In the genomic region with DNA sequence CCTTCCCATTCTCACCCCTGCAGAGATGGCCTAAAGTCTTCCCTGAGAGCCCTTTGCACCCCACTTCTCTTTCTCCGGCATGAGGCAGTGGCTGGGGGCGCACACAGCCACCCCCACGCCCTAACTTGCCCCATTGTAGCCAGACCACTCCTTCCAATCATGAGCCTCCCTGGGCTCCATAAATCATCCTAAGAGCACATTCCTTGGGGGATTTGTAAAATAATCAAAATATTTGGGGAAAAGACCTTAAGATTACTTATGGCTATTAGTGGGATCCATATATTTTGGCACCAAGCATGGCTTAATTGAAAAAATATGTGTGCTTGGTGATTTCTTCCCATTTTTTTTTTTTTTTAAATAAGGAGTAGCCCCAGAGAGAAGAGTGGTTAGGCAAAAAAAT, we compare ENCODE assay signal across 23 cellular contexts. TPM values are rescaled to one million over a fixed set of nuclear protein-coding genes. Genes with fewer than 3 reads are reported as not detected.
DNase-seq lines count a peak whose midpoint lies in the region; ATAC-seq, FAIRE-seq and TF ChIP-seq lines count a peak whose summit lies in the region.
"Had no signal": no experiment of that assay in that cellular context is flagged by ENCODE, and none has a peak within 500 bp of the region (broad histone marks: within the 10 kb centered on the region; RNA-seq: fewer than 3 reads in every experiment).

No MANE protein-coding gene starts in this region.

- H2BK12ac ChIP-seq in H1 (ENCODE audit: low read depth, low read length), result no peak overlapping the region

- H2AK5ac ChIP-seq in IMR-90 (ENCODE audit: low read depth, low read length), result peak overlapping the region; percentile 96
- H2AK5ac ChIP-seq in H1 (ENCODE audit: low read depth, low read length), result no peak overlapping the region

- H2BK15ac ChIP-seq in IMR-90 (ENCODE audit: low read depth, low read length) (peak overlapping the region; percentile 99; the same call in 2 of the 3 replicates), H1 (ENCODE audit: low read length) (no peak overlapping the region)

- H3K4me3 ChIP-seq in A549 (no peak overlapping the region), IMR-90 (ENCODE audit: insufficient read depth, low read depth, low read length) (no peak overlapping the region), H1 (ENCODE audit: extremely low read depth in 1 of 4, insufficient read depth in 2 of 4, low read depth in 3 of 4, low read length in 4 of 4) (no peak overlapping the region)
- H3K4me3 ChIP-seq: esophagus squamous epithelium, heart right ventricle, mucosa of descending colon, ovary had no signal

- peak overlapping the region; percentile 81 for H3K27ac Mint-ChIP-seq in osteocyte (ENCODE audit: unreplicated experiment)
- H3K27ac Mint-ChIP-seq: CD4-positive, CD25-positive, alpha-beta regulatory T cell; T-helper 2 cell treated with Interferon-gamma antibody and Interleukin-4, amounts not matched to agents 5 μg/mL and 100 μg/mL, for 36 hours had no signal

- peak overlapping the region; percentile 71 for H4K91ac ChIP-seq in IMR-90 (ENCODE audit: insufficient read depth, low read depth, low read length)
- no peak overlapping the region for H4K91ac ChIP-seq in H1 (replicated peaks; ENCODE audit: insufficient read length, low read length)

- H3K9ac ChIP-seq in IMR-90 (ENCODE audit: low read depth, low read length) (peak overlapping the region; percentile 34), H1 (replicated peaks in 1 of 4; ENCODE audit: extremely low read depth in 1 of 4, low read depth in 3 of 4, low read length in 3 of 4) (no peak overlapping the region)

- H3K56ac ChIP-seq in IMR-90 (ENCODE audit: extremely low read depth, insufficient read depth, low read length), result peak overlapping the region; percentile 68; the same call in 1 of the 2 replicates
- no peak overlapping the region for H3K56ac ChIP-seq in H1 (replicated peaks; ENCODE audit: insufficient read length, low read depth, low read length)

- H3K9me3 ChIP-seq in A549, result no peaks in the 10 kb centered on the region
- H3K9me3 ChIP-seq in IMR-90 (ENCODE audit: control insufficient read depth, insufficient read depth, low read length), result no peaks in the 10 kb centered on the region
- H3K9me3 ChIP-seq in H1 (ENCODE audit: insufficient read depth in 2 of 2, low read depth in 1 of 2, low read length in 1 of 2), result no peaks in the 10 kb centered on the region
- H3K9me3 ChIP-seq: esophagus squamous epithelium, heart right ventricle, mucosa of descending colon, ovary had no signal

- H4K20me1 ChIP-seq in IMR-90 (ENCODE audit: insufficient read depth, low read length), result peaks cover 3% of the 10 kb centered on the region; the same call in 1 of the 2 replicates
- no peaks in the 10 kb centered on the region for H4K20me1 ChIP-seq in H1 (replicated peaks in 1 of 2; ENCODE audit: control insufficient read depth in 1 of 2, insufficient read depth in 2 of 2, low read length in 2 of 2)

- no peak for DNase-seq in A549 (ENCODE audit: low read depth in 1 of 2, low spot score in 1 of 2)
- DNase-seq in IMR-90, result no peak
- no peak for DNase-seq in H1 (ENCODE audit: low read depth in 1 of 2, low spot score in 2 of 2)
- no peak for DNase-seq in osteocyte (ENCODE audit: extremely low spot score, unreplicated experiment)
- no peak for DNase-seq in foreskin melanocyte
- DNase-seq in G401 (ENCODE audit: low spot score), result no peak
- no peak for DNase-seq in amygdala (lab: John Stamatoyannopoulos, UW)
- no peak for DNase-seq in occipital lobe (lab: John Stamatoyannopoulos, UW)
- DNase-seq: activated CD4-positive, alpha-beta T cell treated with anti-CD3 and anti-CD28 coated beads for 1 hour; activated effector memory CD4-positive, alpha-beta T cell treated with anti-CD3 and anti-CD28 coated beads, Interleukin-2, amount 50 U/mL, for 16 hours; CD4-positive, CD25-positive, alpha-beta regulatory T cell; DND-41; esophagus squamous epithelium; heart right ventricle; kidney; mucosa of descending colon; NCI-H1436 treated with DMSO at 0.1 percent for 48 hours; NCI-H446 treated with DMSO at 0.1 percent for 48 hours; SIG-M5; stimulated activated CD4-positive, alpha-beta T cell treated with anti-CD3 and anti-CD28 coated beads, Interleukin-4, amount 100 ng/mL, for 24 hours; stimulated activated CD8-positive, alpha-beta memory T cell treated with anti-CD3 and anti-CD28 coated beads, Interleukin-4, amount 100 ng/mL, for 48 hours had no signal

- H3K4me1 ChIP-seq in A549 (peaks cover 92% of the 10 kb centered on the region), IMR-90 (ENCODE audit: control insufficient read depth, insufficient read depth, low read length) (peaks cover 65% of the 10 kb centered on the region), H1 (replicated peaks in 1 of 4; ENCODE audit: control insufficient read depth in 3 of 4, insufficient read depth in 4 of 4, low read length in 3 of 4) (peaks cover 10 to 54% (median 20%) of the 10 kb centered on the region in 4 experiments)

- H3K4me2 ChIP-seq in A549 (peak overlapping the region; percentile 66), IMR-90 (ENCODE audit: low read depth, low read length) (peak overlapping the region; percentile 61), H1 (ENCODE audit: insufficient read depth in 1 of 2, low read depth in 2 of 2, low read length in 2 of 2) (no peak overlapping the region)

- no peak overlapping the region for H3K4me3 Mint-ChIP-seq in osteocyte (ENCODE audit: unreplicated experiment)
- H3K4me3 Mint-ChIP-seq: CD4-positive, CD25-positive, alpha-beta regulatory T cell; T-helper 2 cell treated with Interferon-gamma antibody and Interleukin-4, amounts not matched to agents 5 μg/mL and 100 μg/mL, for 36 hours had no signal

- H3K36me3 Mint-ChIP-seq in osteocyte (ENCODE audit: unreplicated experiment), result peaks cover 3% of the 10 kb centered on the region
- H3K36me3 Mint-ChIP-seq: CD4-positive, CD25-positive, alpha-beta regulatory T cell had no signal

- FAIRE-seq in A549 (lab: Jason Lieb, UNC) (no peak), H1 (lab: Jason Lieb, UNC) (no peak)
- FAIRE-seq: kidney had no signal

- POLR2A ChIA-PET in A549 (lab: Yijun Ruan, JAX), result no interaction called here
- POLR2A ChIA-PET in IMR-90 (lab: Charles Lee; ENCODE audit: unreplicated experiment), result no interaction called here
- POLR2A ChIA-PET in H1 (lab: Charles Lee; ENCODE audit: partially characterized antibody), result no interaction called here

- peak overlapping the region; percentile 96 for H2BK120ac ChIP-seq in IMR-90 (ENCODE audit: low read depth, low read length)
- no peak overlapping the region for H2BK120ac ChIP-seq in H1 (replicated peaks; ENCODE audit: low read depth, low read length)

- H4K8ac ChIP-seq in IMR-90 (ENCODE audit: low read depth in 2 of 2, low read length in 2 of 2) (peak overlapping the region; percentile 41 to 77; a peak in 3 of 4 replicates), H1 (ENCODE audit: extremely low read depth, insufficient read depth, low read length) (peak overlapping the region; percentile 36; the same call in 1 of the 2 replicates)

- H3K27ac ChIP-seq in A549, result peak overlapping the region; percentile 71 to 87
- H3K27ac ChIP-seq in IMR-90 (ENCODE audit: insufficient read depth, low read length), result peak overlapping the region; percentile 94
- no peak overlapping the region for H3K27ac ChIP-seq in H1 (ENCODE audit: low read depth, low read length)

- TF ChIP-seq CTCF in A549 (IDR thresholded peaks at IDR 0.05) (no peak), IMR-90 (conservative IDR thresholded peaks at IDR 0.05; ENCODE audit: low read depth, low read length) (no peak), H1 (IDR thresholded peaks at IDR 0.05; ENCODE audit: control extremely low read depth in 1 of 3, insufficient read depth in 1 of 3, low read depth in 1 of 3, low read length in 3 of 3) (no peak), osteocyte (IDR thresholded peaks at IDR 0.05) (no peak)

- CTCF ChIA-PET in A549 (lab: Yijun Ruan, JAX) (interaction anchor here (0.9 to 42.9 kb wide), 6 partner anchors 11 to 104 kb away, joined by 3 to 779 read pairs (median 21); a partner anchor contains a TSS), IMR-90 (lab: Yijun Ruan, JAX) (no interaction called here), H1 (lab: Charles Lee; ENCODE audit: partially characterized antibody) (interaction anchor here (1.4 to 4.9 kb wide), 3 partner anchors 26 to 103 kb away, joined by 4 to 31 read pairs (median 9); no protein-coding TSS in a partner anchor)

- H2BK20ac ChIP-seq in IMR-90 (ENCODE audit: low read depth, low read length) (peak overlapping the region; percentile 86), H1 (ENCODE audit: low read length) (0 out of 2 replicates have a peak overlapping the region, but pooled peaks have one; percentile 4)

- H3K9me1 ChIP-seq in IMR-90 (ENCODE audit: insufficient read depth, low read length), result peaks cover 51% of the 10 kb centered on the region

- dilution Hi-C loops in IMR-90 (cut with HindIII; ENCODE audit: low sequenced_read_pairs, unreplicated experiment), result no loop called here

- H2AK9ac ChIP-seq in IMR-90 (replicated peaks; ENCODE audit: low read depth, low read length, poor library complexity), result peak overlapping the region; percentile 85

- no TSS peak for BruUV-seq in IMR-90 (replicated peaks; lab: Mats Ljungman, UMichigan)

- H3K23ac ChIP-seq in IMR-90 (ENCODE audit: low read depth, low read length) (peak overlapping the region; percentile 86), H1 (ENCODE audit: insufficient read length) (no peak overlapping the region)

- peak overlapping the region; percentile 52 for H2AFZ ChIP-seq in IMR-90 (replicated peaks; ENCODE audit: low read length, poor library complexity)
- H2AFZ ChIP-seq in H1 (ENCODE audit: low read length), result no peak overlapping the region

- H3K14ac ChIP-seq in IMR-90 (replicated peaks; ENCODE audit: low read depth, low read length) (peak overlapping the region; percentile 95), H1 (ENCODE audit: insufficient read length) (no peak overlapping the region)

- H3K9me3 Mint-ChIP-seq in osteocyte (ENCODE audit: unreplicated experiment), result no peaks in the 10 kb centered on the region
- H3K9me3 Mint-ChIP-seq: CD4-positive, CD25-positive, alpha-beta regulatory T cell; T-helper 2 cell treated with Interferon-gamma antibody and Interleukin-4, amounts not matched to agents 5 μg/mL and 100 μg/mL, for 36 hours had no signal

- H3K4me1 Mint-ChIP-seq in osteocyte (ENCODE audit: unreplicated experiment), result peaks cover 69% of the 10 kb centered on the region

- H2BK5ac ChIP-seq in IMR-90 (ENCODE audit: low read depth, low read length, poor library complexity, severe bottlenecking) (peak overlapping the region; percentile 79), H1 (ENCODE audit: low read depth, low read length) (0 out of 2 replicates have a peak overlapping the region, but pooled peaks have one; percentile 71)

- in situ Hi-C loops in IMR-90 (cut with MboI; ENCODE audit: low sequenced_read_pairs), result no loop called here
- in situ Hi-C loops in G401 (cut with HindIII; ENCODE audit: low sequenced_read_pairs), result no loop called here

- H4K5ac ChIP-seq in IMR-90 (ENCODE audit: low read depth, low read length) (peak overlapping the region; percentile 78), H1 (ENCODE audit: insufficient read length, low read depth, low read length) (no peak overlapping the region)

- no peaks in the 10 kb centered on the region for H3K79me2 ChIP-seq in H1 (ENCODE audit: control insufficient read depth in 1 of 2, insufficient read depth in 2 of 2, low read length in 2 of 2)

- intact Hi-C loops in IMR-90 (cut with micrococcal nuclease), result loop anchor here (2.0 to 5.0 kb wide), 2 partner anchors 15 to 46 kb away; a partner anchor contains a TSS

- H3K23me2 ChIP-seq in H1 (ENCODE audit: low read depth, low read length), result no peaks in the 10 kb centered on the region; the same call in 1 of the 2 replicates

- ATAC-seq in A549, result no peak
- ATAC-seq in IMR-90 (ENCODE audit: low read depth), result peak; percentile 6
- ATAC-seq: heart right ventricle, mucosa of descending colon had no signal

- no peak for TF ChIP-seq RAD21 in A549 (conservative IDR thresholded peaks at IDR 0.05 in 1 of 2, IDR thresholded peaks at IDR 0.05 in 1 of 2)
- no peak for TF ChIP-seq RAD21 in IMR-90 (IDR thresholded peaks at IDR 0.05; ENCODE audit: low read length)
- TF ChIP-seq RAD21 in H1 (IDR thresholded peaks at IDR 0.05 in 1 of 2, conservative IDR thresholded peaks at IDR 0.05 in 1 of 2; ENCODE audit: low read depth in 2 of 2, low read length in 2 of 2), result no peak

- peak overlapping the region; percentile 90 for H3K18ac ChIP-seq in IMR-90 (ENCODE audit: low read depth, low read length)
- H3K18ac ChIP-seq in H1 (ENCODE audit: extremely low read depth, low read length), result 0 out of 2 replicates have a peak overlapping the region, but pooled peaks have one; percentile 36

- peak overlapping the region; percentile 92 for H3K4ac ChIP-seq in IMR-90 (ENCODE audit: low read depth, low read length)
- H3K4ac ChIP-seq in H1 (replicated peaks; ENCODE audit: insufficient read length, low read depth, low read length), result no peak overlapping the region

- H3K27me3 Mint-ChIP-seq in osteocyte (ENCODE audit: unreplicated experiment), result no peaks in the 10 kb centered on the region
- H3K27me3 Mint-ChIP-seq: CD4-positive, CD25-positive, alpha-beta regulatory T cell had no signal

- TF ChIP-seq POLR2A in A549 (IDR thresholded peaks at IDR 0.05; ENCODE audit: low read length) (no peak), IMR-90 (IDR thresholded peaks at IDR 0.05; ENCODE audit: low read depth, low read length) (no peak), H1 (IDR thresholded peaks at IDR 0.05; ENCODE audit: control extremely low read depth in 1 of 2, low read depth in 2 of 2, low read length in 2 of 2) (no peak)

- TF ChIP-seq EP300 in A549 (IDR thresholded peaks at IDR 0.05) (no peak), H1 (IDR thresholded peaks at IDR 0.05; ENCODE audit: borderline replicate concordance in 1 of 2, low read depth in 2 of 2, low read length in 2 of 2) (no peak)

- H3K27me3 ChIP-seq in IMR-90 (ENCODE audit: control insufficient read depth, insufficient read depth, low read length), result no peaks in the 10 kb centered on the region
- no peaks in the 10 kb centered on the region; a peak in 1 of 7 replicates for H3K27me3 ChIP-seq in H1 (replicated peaks in 1 of 4; ENCODE audit: control insufficient read depth in 3 of 4, extremely low read depth in 1 of 4, insufficient read depth in 3 of 4, low read length in 3 of 4)
- H3K27me3 ChIP-seq: esophagus squamous epithelium, heart right ventricle, ovary had no signal

- H3K36me3 ChIP-seq in IMR-90 (ENCODE audit: control insufficient read depth, insufficient read depth, low read length), result peaks cover 7% of the 10 kb centered on the region
- H3K36me3 ChIP-seq in H1 (ENCODE audit: control insufficient read depth in 2 of 4, insufficient read depth in 4 of 4, low read length in 3 of 4), result no peaks in the 10 kb centered on the region
- H3K36me3 ChIP-seq: esophagus squamous epithelium, heart right ventricle, ovary had no signal

- 84% methylated on average over 3 of the region's 3 CpGs for WGBS in A549 (ENCODE audit: missing lambda C conversion rate)
- WGBS in IMR-90 (ENCODE audit: extremely low coverage in 2 of 2, insufficient read length in 1 of 2), 2 experiments, result no CpG with 5 or more reads among the region's 3 CpGs
- 89% methylated on average over 3 of the region's 3 CpGs; no CpG with 5 or more reads in 1 of the 2 experiments for WGBS in H1 (ENCODE audit: extremely low coverage in 1 of 2, insufficient coverage in 1 of 2, insufficient read length in 1 of 2, insufficient replicate concordance in 2 of 2, low coverage in 1 of 2, low lambda C conversion rate in 2 of 2, missing lambda C conversion rate in 1 of 2), 2 experiments

- H3K79me1 ChIP-seq in IMR-90 (ENCODE audit: low read depth in 1 of 2, low read length in 2 of 2) (peaks cover 63 to 89% of the 10 kb centered on the region in 2 experiments), H1 (ENCODE audit: low read depth, low read length) (no peaks in the 10 kb centered on the region)

RNA-seq across cellular contexts. Expression of a gene that starts 45.8 kb away (rescaled TPM):
- polyA plus RNA-seq in A549 (2011; rRNA removed) (9.6 and 14.0 TPM in 2 replicates), A549 (2017; fragmentation: RNase III; extraction: RNeasy Plus Mini Kit Qiagen cat#74134 plus additional on column Dnase treatment) (40.5 to 46.7 TPM (median 46.6 TPM) in 3 replicates), IMR-90 (2012; rRNA removed) (8.5 and 13.6 TPM in 2 replicates), H1 (2011; rRNA removed) (1.8 and 3.4 TPM in 2 replicates)
- 41.3 and 55.8 TPM in 2 replicates for polyA plus RNA-seq in A549 (2012; cell fraction: cytosol; rRNA removed)
- polyA plus RNA-seq in A549 (2012; cell fraction: nucleus; rRNA removed), result 173 and 184 TPM in 2 replicates
- polyA minus RNA-seq in A549 (2011; rRNA and poly(A)+ RNA removed), result 29.1 and 38.4 TPM in 2 replicates
- total RNA-seq in IMR-90 (2012; rRNA removed) (3.6 and 4.8 TPM in 2 replicates), osteocyte (14.6 and 17.5 TPM in 2 replicates), occipital lobe (1.9 TPM)
- 4.7 and 9.3 TPM in 2 replicates for polyA plus RNA-seq in IMR-90 (2012; cell fraction: cytosol; rRNA removed)
- 17.3 and 42.6 TPM in 2 replicates for polyA plus RNA-seq in IMR-90 (2012; cell fraction: nucleus; rRNA removed; ENCODE audit: low replicate concordance)
- total RNA-seq in H1 (2021; fragmentation: NEBNext Ultra II Directional; extraction: Animal tissue kit (Norgen Biotek cat#: 25700)), result 7.0 and 7.6 TPM in 2 replicates
- polyA plus RNA-seq in H1 (2011; cell fraction: cytosol; rRNA removed), result 2.6 TPM
- polyA plus RNA-seq in H1 (2011; cell fraction: nucleus; rRNA removed), result 11.4 TPM
- polyA plus RNA-seq in H1 (2012, experiment 1 of 2), result 2.9 to 3.9 TPM (median 3.1 TPM) in 4 replicates
- 2.1 TPM for polyA plus RNA-seq in H1 (2012, experiment 2 of 2)
- 1.9 TPM for polyA plus RNA-seq in H1 (2013, experiment 1 of 2)
- 2.1 TPM for polyA plus RNA-seq in H1 (2013, experiment 2 of 2)
- 3.9 and 6.1 TPM in 2 replicates for polyA minus RNA-seq in H1 (2011; rRNA and poly(A)+ RNA removed)
- polyA minus RNA-seq in H1 (2011; cell fraction: cytosol; rRNA and poly(A)+ RNA removed), result 6.3 TPM
- 12.2 TPM for polyA minus RNA-seq in H1 (2011; cell fraction: nucleus; rRNA and poly(A)+ RNA removed)
- total RNA-seq in G401 (2014; rRNA removed; shearing (Covaris generic)), result 84.0 and 102 TPM in 2 replicates
- polyA plus RNA-seq: CD4-positive, CD25-positive, alpha-beta regulatory T cell had no signal

Comparison
In these comparisons a context has a peak if more than half of its experiments do, and no peak if none do; other contexts are left out.
1. H3K4me2 ChIP-seq: peak in A549 (single experiment) and IMR-90 (single experiment); none in H1 (0 of 2).